In genomic region chr7:17626215-17626614, GRCh38 we compare ENCODE assay signal across 2 cellular contexts.
TF ChIP-seq lines count a peak whose summit lies in the region.

No MANE protein-coding gene starts in this region.

TF ChIP-seq in SK-N-SH, 30 proteins besides CTCF, POLR2A, EP300 and RAD21 (continued from another document):
- TF ChIP-seq IRF3 (IDR thresholded peaks at IDR 0.05; ENCODE audit: low read depth, low read length), result no peak
- TF ChIP-seq POLR2AphosphoS5 (IDR thresholded peaks at IDR 0.05; ENCODE audit: low read depth, low read length), result no peak
- TF ChIP-seq NRF1 (IDR thresholded peaks at IDR 0.05; ENCODE audit: low read depth, low read length), result no peak
- TF ChIP-seq PBX3 (IDR thresholded peaks at IDR 0.05), result no peak
- TF ChIP-seq FOSL2 (IDR thresholded peaks at IDR 0.05; ENCODE audit: borderline replicate concordance, low read depth), result no peak
- no peak for TF ChIP-seq MEF2A (IDR thresholded peaks at IDR 0.05; ENCODE audit: borderline replicate concordance, low read depth)
- TF ChIP-seq MXI1 (IDR thresholded peaks at IDR 0.05; ENCODE audit: low read depth, low read length), result no peak
- TF ChIP-seq RXRA (IDR thresholded peaks at IDR 0.05; ENCODE audit: borderline replicate concordance, low read depth), result no peak
- no peak for TF ChIP-seq TCF12 (IDR thresholded peaks at IDR 0.05)
- TF ChIP-seq GABPA (IDR thresholded peaks at IDR 0.05; ENCODE audit: low read depth), result no peak
- no peak for TF ChIP-seq SIN3A (IDR thresholded peaks at IDR 0.05; ENCODE audit: borderline replicate concordance, low read depth, low read length)
- no peak; the same call in 1 of the 2 replicates for TF ChIP-seq RCOR1 (IDR thresholded peaks at IDR 0.05; ENCODE audit: low read length)
- no peak for TF ChIP-seq MAX (IDR thresholded peaks at IDR 0.05; ENCODE audit: low read depth)
- TF ChIP-seq REST (IDR thresholded peaks at IDR 0.05; ENCODE audit: low read depth, low read length), result no peak
- peak; percentile 29; the same call in 1 of the 2 replicates for TF ChIP-seq NFIC (IDR thresholded peaks at IDR 0.05; ENCODE audit: borderline replicate concordance)
- TF ChIP-seq JUND (IDR thresholded peaks at IDR 0.05), result no peak
- peak; percentile 21; the same call in 1 of the 2 replicates for TF ChIP-seq GATA2 (CRISPR knock-in tag; IDR thresholded peaks at IDR 0.05)
- TF ChIP-seq TEAD4 (IDR thresholded peaks at IDR 0.05; ENCODE audit: borderline replicate concordance, insufficient read depth), result 0 out of 2 replicates have a peak, but pooled peaks have one; percentile 30
- peak; percentile 47 for TF ChIP-seq CHD2 (IDR thresholded peaks at IDR 0.05; ENCODE audit: low read length, partially characterized antibody)

TF ChIP-seq in SK-N-SH treated with all-trans-retinoic acid at 6 μM for 48 hours, 23 proteins besides CTCF, POLR2A, EP300 and RAD21 (continued from another document):
- TF ChIP-seq POU6F1 (CRISPR knock-in tag; IDR thresholded peaks at IDR 0.05; ENCODE audit: borderline replicate concordance, low read depth), result no peak
- TF ChIP-seq ZC3H10 (CRISPR knock-in tag; IDR thresholded peaks at IDR 0.05), result no peak
- no peak for TF ChIP-seq ZFP30 (CRISPR knock-in tag; IDR thresholded peaks at IDR 0.05)
- no peak for TF ChIP-seq BACH2 (CRISPR knock-in tag; IDR thresholded peaks at IDR 0.05; ENCODE audit: borderline replicate concordance)
- no peak for TF ChIP-seq ZNF70 (CRISPR knock-in tag; IDR thresholded peaks at IDR 0.05)
- no peak for TF ChIP-seq TOX (CRISPR knock-in tag; IDR thresholded peaks at IDR 0.05; ENCODE audit: borderline replicate concordance)
- no peak for TF ChIP-seq ZFP3 (CRISPR knock-in tag; IDR thresholded peaks at IDR 0.05)
- no peak for TF ChIP-seq OSR1 (CRISPR knock-in tag; IDR thresholded peaks at IDR 0.05)
- TF ChIP-seq CSRNP3 (CRISPR knock-in tag; IDR thresholded peaks at IDR 0.05), result no peak
